In the genomic region with DNA sequence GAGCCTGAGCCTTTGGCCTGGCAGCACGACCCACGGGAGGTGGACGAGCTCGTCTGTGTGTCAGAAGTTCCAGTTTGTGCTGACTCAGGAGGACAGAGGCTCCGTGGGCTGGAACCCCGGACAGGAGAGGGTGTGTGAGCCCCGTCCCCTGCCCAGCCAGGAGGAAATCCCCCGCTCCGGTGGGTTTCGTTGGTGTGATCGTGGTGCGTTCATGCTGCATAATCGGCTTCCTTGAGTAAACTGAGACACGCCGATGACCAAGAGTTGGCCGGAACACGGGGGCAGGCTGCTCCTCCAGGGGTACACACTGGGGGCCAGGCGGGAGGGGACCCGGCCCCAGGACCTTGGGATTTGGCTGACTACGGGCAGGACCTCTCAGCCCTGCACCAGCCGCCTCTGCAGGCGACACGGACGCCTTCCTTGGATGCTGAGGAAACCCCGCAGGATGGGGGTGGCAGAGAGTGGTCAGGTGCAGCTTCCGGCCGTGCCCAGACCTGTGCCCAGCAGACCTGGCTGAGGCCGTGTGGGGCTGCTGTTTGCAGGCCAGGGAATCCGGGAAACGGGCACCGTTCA, we compare ENCODE assay signal across 1 cellular context.
TF ChIP-seq lines count a peak whose summit lies in the region.

No MANE protein-coding gene starts in this region.

TF ChIP-seq in WTC11, 78 proteins besides CTCF, POLR2A, EP300 and RAD21 (continued from another document):
- TF ChIP-seq, protein P1, sequence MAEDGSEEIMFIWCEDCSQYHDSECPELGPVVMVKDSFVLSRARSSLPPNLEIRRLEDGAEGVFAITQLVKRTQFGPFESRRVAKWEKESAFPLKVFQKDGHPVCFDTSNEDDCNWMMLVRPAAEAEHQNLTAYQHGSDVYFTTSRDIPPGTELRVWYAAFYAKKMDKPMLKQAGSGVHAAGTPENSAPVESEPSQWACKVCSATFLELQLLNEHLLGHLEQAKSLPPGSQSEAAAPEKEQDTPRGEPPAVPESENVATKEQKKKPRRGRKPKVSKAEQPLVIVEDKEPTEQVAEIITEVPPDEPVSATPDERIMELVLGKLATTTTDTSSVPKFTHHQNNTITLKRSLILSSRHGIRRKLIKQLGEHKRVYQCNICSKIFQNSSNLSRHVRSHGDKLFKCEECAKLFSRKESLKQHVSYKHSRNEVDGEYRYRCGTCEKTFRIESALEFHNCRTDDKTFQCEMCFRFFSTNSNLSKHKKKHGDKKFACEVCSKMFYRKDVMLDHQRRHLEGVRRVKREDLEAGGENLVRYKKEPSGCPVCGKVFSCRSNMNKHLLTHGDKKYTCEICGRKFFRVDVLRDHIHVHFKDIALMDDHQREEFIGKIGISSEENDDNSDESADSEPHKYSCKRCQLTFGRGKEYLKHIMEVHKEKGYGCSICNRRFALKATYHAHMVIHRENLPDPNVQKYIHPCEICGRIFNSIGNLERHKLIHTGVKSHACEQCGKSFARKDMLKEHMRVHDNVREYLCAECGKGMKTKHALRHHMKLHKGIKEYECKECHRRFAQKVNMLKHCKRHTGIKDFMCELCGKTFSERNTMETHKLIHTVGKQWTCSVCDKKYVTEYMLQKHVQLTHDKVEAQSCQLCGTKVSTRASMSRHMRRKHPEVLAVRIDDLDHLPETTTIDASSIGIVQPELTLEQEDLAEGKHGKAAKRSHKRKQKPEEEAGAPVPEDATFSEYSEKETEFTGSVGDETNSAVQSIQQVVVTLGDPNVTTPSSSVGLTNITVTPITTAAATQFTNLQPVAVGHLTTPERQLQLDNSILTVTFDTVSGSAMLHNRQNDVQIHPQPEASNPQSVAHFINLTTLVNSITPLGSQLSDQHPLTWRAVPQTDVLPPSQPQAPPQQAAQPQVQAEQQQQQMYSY (CRISPR knock-in tag; IDR thresholded peaks at IDR 0.05) = no peak
- TF ChIP-seq, protein P2, sequence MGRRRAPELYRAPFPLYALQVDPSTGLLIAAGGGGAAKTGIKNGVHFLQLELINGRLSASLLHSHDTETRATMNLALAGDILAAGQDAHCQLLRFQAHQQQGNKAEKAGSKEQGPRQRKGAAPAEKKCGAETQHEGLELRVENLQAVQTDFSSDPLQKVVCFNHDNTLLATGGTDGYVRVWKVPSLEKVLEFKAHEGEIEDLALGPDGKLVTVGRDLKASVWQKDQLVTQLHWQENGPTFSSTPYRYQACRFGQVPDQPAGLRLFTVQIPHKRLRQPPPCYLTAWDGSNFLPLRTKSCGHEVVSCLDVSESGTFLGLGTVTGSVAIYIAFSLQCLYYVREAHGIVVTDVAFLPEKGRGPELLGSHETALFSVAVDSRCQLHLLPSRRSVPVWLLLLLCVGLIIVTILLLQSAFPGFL (CRISPR knock-in tag; IDR thresholded peaks at IDR 0.05; ENCODE audit: borderline replicate concordance) = no peak
- TF ChIP-seq TEAD4 (CRISPR knock-in tag; IDR thresholded peaks at IDR 0.05) = no peak
- TF ChIP-seq, protein P3, sequence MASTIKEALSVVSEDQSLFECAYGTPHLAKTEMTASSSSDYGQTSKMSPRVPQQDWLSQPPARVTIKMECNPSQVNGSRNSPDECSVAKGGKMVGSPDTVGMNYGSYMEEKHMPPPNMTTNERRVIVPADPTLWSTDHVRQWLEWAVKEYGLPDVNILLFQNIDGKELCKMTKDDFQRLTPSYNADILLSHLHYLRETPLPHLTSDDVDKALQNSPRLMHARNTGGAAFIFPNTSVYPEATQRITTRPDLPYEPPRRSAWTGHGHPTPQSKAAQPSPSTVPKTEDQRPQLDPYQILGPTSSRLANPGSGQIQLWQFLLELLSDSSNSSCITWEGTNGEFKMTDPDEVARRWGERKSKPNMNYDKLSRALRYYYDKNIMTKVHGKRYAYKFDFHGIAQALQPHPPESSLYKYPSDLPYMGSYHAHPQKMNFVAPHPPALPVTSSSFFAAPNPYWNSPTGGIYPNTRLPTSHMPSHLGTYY (CRISPR knock-in tag; IDR thresholded peaks at IDR 0.05) = no peak
- TF ChIP-seq FOXP1 (CRISPR knock-in tag; IDR thresholded peaks at IDR 0.05; ENCODE audit: borderline replicate concordance) = no peak
- TF ChIP-seq, protein P4, sequence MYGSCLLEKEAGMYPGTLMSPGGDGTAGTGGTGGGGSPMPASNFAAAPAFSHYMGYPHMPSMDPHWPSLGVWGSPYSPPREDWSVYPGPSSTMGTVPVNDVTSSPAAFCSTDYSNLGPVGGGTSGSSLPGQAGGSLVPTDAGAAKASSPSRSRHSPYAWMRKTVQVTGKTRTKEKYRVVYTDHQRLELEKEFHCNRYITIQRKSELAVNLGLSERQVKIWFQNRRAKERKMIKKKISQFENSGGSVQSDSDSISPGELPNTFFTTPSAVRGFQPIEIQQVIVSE (CRISPR knock-in tag; IDR thresholded peaks at IDR 0.05; ENCODE audit: borderline replicate concordance) = no peak
- TF ChIP-seq, protein P5, sequence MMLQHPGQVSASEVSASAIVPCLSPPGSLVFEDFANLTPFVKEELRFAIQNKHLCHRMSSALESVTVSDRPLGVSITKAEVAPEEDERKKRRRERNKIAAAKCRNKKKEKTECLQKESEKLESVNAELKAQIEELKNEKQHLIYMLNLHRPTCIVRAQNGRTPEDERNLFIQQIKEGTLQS (CRISPR knock-in tag; conservative IDR thresholded peaks at IDR 0.05) = no peak
- TF ChIP-seq, protein P6, sequence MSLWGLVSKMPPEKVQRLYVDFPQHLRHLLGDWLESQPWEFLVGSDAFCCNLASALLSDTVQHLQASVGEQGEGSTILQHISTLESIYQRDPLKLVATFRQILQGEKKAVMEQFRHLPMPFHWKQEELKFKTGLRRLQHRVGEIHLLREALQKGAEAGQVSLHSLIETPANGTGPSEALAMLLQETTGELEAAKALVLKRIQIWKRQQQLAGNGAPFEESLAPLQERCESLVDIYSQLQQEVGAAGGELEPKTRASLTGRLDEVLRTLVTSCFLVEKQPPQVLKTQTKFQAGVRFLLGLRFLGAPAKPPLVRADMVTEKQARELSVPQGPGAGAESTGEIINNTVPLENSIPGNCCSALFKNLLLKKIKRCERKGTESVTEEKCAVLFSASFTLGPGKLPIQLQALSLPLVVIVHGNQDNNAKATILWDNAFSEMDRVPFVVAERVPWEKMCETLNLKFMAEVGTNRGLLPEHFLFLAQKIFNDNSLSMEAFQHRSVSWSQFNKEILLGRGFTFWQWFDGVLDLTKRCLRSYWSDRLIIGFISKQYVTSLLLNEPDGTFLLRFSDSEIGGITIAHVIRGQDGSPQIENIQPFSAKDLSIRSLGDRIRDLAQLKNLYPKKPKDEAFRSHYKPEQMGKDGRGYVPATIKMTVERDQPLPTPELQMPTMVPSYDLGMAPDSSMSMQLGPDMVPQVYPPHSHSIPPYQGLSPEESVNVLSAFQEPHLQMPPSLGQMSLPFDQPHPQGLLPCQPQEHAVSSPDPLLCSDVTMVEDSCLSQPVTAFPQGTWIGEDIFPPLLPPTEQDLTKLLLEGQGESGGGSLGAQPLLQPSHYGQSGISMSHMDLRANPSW (CRISPR knock-in tag; conservative IDR thresholded peaks at IDR 0.05; ENCODE audit: low read depth) = no peak
- no peak for TF ChIP-seq TP53 (CRISPR knock-in tag; IDR thresholded peaks at IDR 0.05)
- no peak for TF ChIP-seq JUN (CRISPR knock-in tag; IDR thresholded peaks at IDR 0.05)
